In the genomic region with DNA sequence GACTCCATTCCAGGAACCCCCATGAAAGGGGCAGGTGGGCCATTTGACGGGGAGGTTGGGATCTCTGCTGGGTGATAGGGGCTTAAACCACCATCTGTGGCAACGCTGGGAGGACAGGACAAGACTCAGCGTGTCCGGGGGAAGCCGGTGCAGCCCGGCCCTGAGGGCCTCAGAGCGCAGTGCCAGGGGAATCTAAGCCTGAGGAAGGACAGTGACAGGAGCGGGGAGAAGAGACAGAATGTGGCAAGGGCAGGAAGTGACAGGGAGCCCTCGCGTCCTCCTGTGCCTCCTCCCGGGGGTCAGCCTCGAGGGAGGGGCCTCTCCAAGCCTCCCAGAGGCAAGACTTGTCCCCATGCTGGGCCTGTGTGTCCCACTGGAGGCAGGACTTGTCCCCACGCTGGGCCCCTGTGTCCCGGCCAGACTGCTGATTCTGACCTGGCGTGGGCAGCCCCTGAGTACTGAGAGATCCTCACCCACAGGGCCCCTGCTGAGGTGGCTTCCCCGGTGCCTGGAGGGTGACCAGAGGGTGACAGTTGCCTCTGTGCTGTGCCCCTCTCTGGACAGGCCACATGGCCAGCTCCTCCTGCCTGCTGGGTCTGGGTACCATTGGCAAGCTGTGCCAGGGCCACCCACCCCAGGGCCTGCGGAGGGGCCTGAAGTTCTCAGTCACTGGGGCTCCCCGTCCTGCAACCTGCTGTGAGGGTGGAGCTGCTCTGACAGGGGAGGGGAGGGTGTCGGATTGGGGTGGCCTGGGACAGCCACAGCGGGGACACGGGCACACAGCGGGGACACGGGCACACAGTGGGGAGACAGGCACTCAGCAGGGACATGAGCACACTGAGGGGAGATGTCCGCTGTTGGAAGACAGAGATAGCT, we compare ENCODE assay signal across 25 cellular contexts.
DNase-seq lines count a peak whose midpoint lies in the region; ATAC-seq and TF ChIP-seq lines count a peak whose summit lies in the region.
"Had no signal": no experiment of that assay in that cellular context is flagged by ENCODE, and none has a peak within 500 bp of the region (broad histone marks: within the 10 kb centered on the region; RNA-seq: fewer than 3 reads in every experiment).

No MANE protein-coding gene starts in this region.

- H3K4me1 Mint-ChIP-seq in glutamatergic neuron (ENCODE audit: low read depth, unreplicated experiment), result no peaks in the 10 kb centered on the region
- H3K4me1 Mint-ChIP-seq: activated CD4-positive, alpha-beta T cell treated with anti-CD3 and anti-CD28 coated beads, Interleukin-2, amount 10 ng/mL, durations not matched to agents 7 days and 5 days; activated naive CD8-positive, alpha-beta T cell treated with anti-CD3 and anti-CD28 coated beads, Interleukin-2, amount 50 U/mL, for 24 hours had no signal

- no peak overlapping the region for H3K4me3 ChIP-seq in dorsolateral prefrontal cortex
- H3K4me3 ChIP-seq: esophagus muscularis mucosa, GM23338, left ventricle myocardium inferior, prostate gland, upper lobe of left lung had no signal

- no peak overlapping the region for H3K27ac ChIP-seq in dorsolateral prefrontal cortex
- H3K27ac ChIP-seq: C4-2B, esophagus muscularis mucosa, left ventricle myocardium inferior, prostate gland, upper lobe of left lung had no signal

- H3K27ac Mint-ChIP-seq in glutamatergic neuron (ENCODE audit: unreplicated experiment), result peak overlapping the region; percentile 52
- H3K27ac Mint-ChIP-seq: activated CD4-positive, alpha-beta T cell treated with anti-CD3 and anti-CD28 coated beads, Interleukin-2, amount 10 ng/mL, durations not matched to agents 7 days and 5 days; activated naive CD8-positive, alpha-beta T cell treated with anti-CD3 and anti-CD28 coated beads, Interleukin-2, amount 50 U/mL, for 24 hours; GM23338 had no signal

- peaks cover 17% of the 10 kb centered on the region for H3K36me3 Mint-ChIP-seq in glutamatergic neuron (ENCODE audit: unreplicated experiment)

- DNase-seq in COLO668 (lab: John Stamatoyannopoulos, UW; ENCODE audit: unreplicated experiment) (peak; percentile 38), NCI-H2171 treated with DMSO at 0.1 percent for 48 hours (lab: John Stamatoyannopoulos, UW) (peak; percentile 45), glutamatergic neuron (no peak), retina (peak; percentile 42), dedifferentiated amniotic fluid mesenchymal stem cell (ENCODE audit: extremely low spot score) (no peak), dorsolateral prefrontal cortex (no peak)
- DNase-seq: activated CD4-positive, alpha-beta T cell treated with anti-CD3 and anti-CD28 coated beads, Interleukin-2, amount 10 ng/mL, durations not matched to agents 7 days and 5 days; activated naive CD8-positive, alpha-beta T cell treated with anti-CD3 and anti-CD28 coated beads, Interleukin-2, amount 50 U/mL, for 24 hours; activated T-cell treated with anti-CD3 and anti-CD28 coated beads, Interleukin-2, amount 50 U/mL, for 48 hours; cortex of kidney; foreskin fibroblast; GF-D8; left ventricle myocardium inferior; NCI-H526 treated with DMSO at 0.1 percent for 48 hours; SIG-M5; stimulated activated CD4-positive, alpha-beta T cell treated with anti-CD3 and anti-CD28 coated beads, Interleukin-15, amount 100 ng/mL, for 24 hours; stimulated activated CD4-positive, alpha-beta T cell treated with anti-CD3 and anti-CD28 coated beads, Interleukin-4, amount 100 ng/mL, for 4 hours; T1000 had no signal

- intact Hi-C loops in dorsolateral prefrontal cortex (cut with DNase I), result no loop called here

- TF ChIP-seq CTCF in glutamatergic neuron (IDR thresholded peaks at IDR 0.05; ENCODE audit: partially characterized antibody, unreplicated experiment), result no peak
- no peak for TF ChIP-seq CTCF in dorsolateral prefrontal cortex (IDR thresholded peaks at IDR 0.05 in 54 of 56, conservative IDR thresholded peaks at IDR 0.05 in 2 of 56; ENCODE audit: low read depth in 1 of 56, partially characterized antibody in 56 of 56)

- H3K27me3 ChIP-seq in dorsolateral prefrontal cortex, result peaks cover 0 to 41% (median 0%) of the 10 kb centered on the region in 45 donors
- H3K27me3 ChIP-seq: upper lobe of left lung had no signal

- no peak for ATAC-seq in GM19351 (IDR thresholded peaks at IDR 0.05; ENCODE audit: unreplicated experiment)
- ATAC-seq: activated naive CD8-positive, alpha-beta T cell treated with anti-CD3 and anti-CD28 coated beads, Interleukin-2, amount 50 U/mL, for 24 hours; Panc1 had no signal

- H3K4me3 Mint-ChIP-seq in glutamatergic neuron (ENCODE audit: unreplicated experiment), result no peak overlapping the region
- H3K4me3 Mint-ChIP-seq: activated CD4-positive, alpha-beta T cell treated with anti-CD3 and anti-CD28 coated beads, Interleukin-2, amount 10 ng/mL, durations not matched to agents 7 days and 5 days; activated naive CD8-positive, alpha-beta T cell treated with anti-CD3 and anti-CD28 coated beads, Interleukin-2, amount 50 U/mL, for 24 hours; GM23338 had no signal

- H3K9me3 Mint-ChIP-seq in glutamatergic neuron (ENCODE audit: unreplicated experiment), result peaks cover 15% of the 10 kb centered on the region
- H3K9me3 Mint-ChIP-seq: activated CD4-positive, alpha-beta T cell treated with anti-CD3 and anti-CD28 coated beads, Interleukin-2, amount 10 ng/mL, durations not matched to agents 7 days and 5 days; activated naive CD8-positive, alpha-beta T cell treated with anti-CD3 and anti-CD28 coated beads, Interleukin-2, amount 50 U/mL, for 24 hours; GM23338 had no signal

- H3K27me3 Mint-ChIP-seq in glutamatergic neuron (ENCODE audit: unreplicated experiment), result peaks cover 7% of the 10 kb centered on the region
- H3K27me3 Mint-ChIP-seq: activated CD4-positive, alpha-beta T cell treated with anti-CD3 and anti-CD28 coated beads, Interleukin-2, amount 10 ng/mL, durations not matched to agents 7 days and 5 days had no signal

Comparison
In these comparisons a context has a peak if more than half of its experiments do, and no peak if none do; other contexts are left out.
1. DNase-seq: peak in COLO668 (single experiment), NCI-H2171 treated with DMSO at 0.1 percent for 48 hours (single experiment) and retina (single experiment); none in glutamatergic neuron (single experiment), dedifferentiated amniotic fluid mesenchymal stem cell (single experiment) and dorsolateral prefrontal cortex (0 of 10).